Comparison of ENCODE assay signal across 8 cellular contexts in genomic region chr13:76884571-76885202, GRCh38. TPM values are rescaled to one million over a fixed set of nuclear protein-coding genes. Genes with fewer than 3 reads are reported as not detected.
DNase-seq lines count a peak whose midpoint lies in the region; ATAC-seq and TF ChIP-seq lines count a peak whose summit lies in the region.

No MANE protein-coding gene starts in this region.

- TF ChIP-seq EP300 in suprapubic skin (IDR thresholded peaks at IDR 0.05), result no peak

- no peaks in the 10 kb centered on the region for H3K36me3 ChIP-seq in iPS-20b (ENCODE audit: insufficient read depth, low read depth, low read length)
- no peaks in the 10 kb centered on the region for H3K36me3 ChIP-seq in suprapubic skin

- H3K9me3 Mint-ChIP-seq in T-helper 2 cell treated with Interferon-gamma antibody and Interleukin-4, amounts not matched to agents 5 μg/mL and 100 μg/mL, for 36 hours, result no peaks in the 10 kb centered on the region
- H3K9me3 Mint-ChIP-seq in activated naive CD8-positive, alpha-beta T cell treated with anti-CD3 and anti-CD28 coated beads for 36 hours, result no peaks in the 10 kb centered on the region

- H3K27ac ChIP-seq in iPS-20b (ENCODE audit: low read length) (no peak overlapping the region), suprapubic skin (peak overlapping the region; percentile 97)

- H3K4me1 ChIP-seq in iPS-20b (ENCODE audit: insufficient read depth, low read length) (peaks cover 6% of the 10 kb centered on the region; the same call in 1 of the 2 replicates), suprapubic skin (peaks cover 58% of the 10 kb centered on the region)

- DNase-seq in T-helper 2 cell treated with Interferon-gamma antibody and Interleukin-4, amounts not matched to agents 5 μg/mL and 100 μg/mL, for 36 hours (ENCODE audit: low spot score), result no peak
- no peak for DNase-seq in T-helper 2 cell
- DNase-seq in activated naive CD8-positive, alpha-beta T cell treated with anti-CD3 and anti-CD28 coated beads for 36 hours, result no peak
- no peak for DNase-seq in suprapubic skin (ENCODE audit: low spot score in 2 of 2)
- DNase-seq in NCI-H2171 treated with DMSO at 0.1 percent for 48 hours (lab: John Stamatoyannopoulos, UW), result no peak
- DNase-seq in inferior parietal cortex (ENCODE audit: extremely low spot score), result no peak

- H3K4me3 Mint-ChIP-seq in T-helper 2 cell treated with Interferon-gamma antibody and Interleukin-4, amounts not matched to agents 5 μg/mL and 100 μg/mL, for 36 hours, result peak overlapping the region; percentile 93
- peak overlapping the region; percentile 96 for H3K4me3 Mint-ChIP-seq in activated naive CD8-positive, alpha-beta T cell treated with anti-CD3 and anti-CD28 coated beads for 36 hours

- H3K4me1 Mint-ChIP-seq in T-helper 2 cell treated with Interferon-gamma antibody and Interleukin-4, amounts not matched to agents 5 μg/mL and 100 μg/mL, for 36 hours (ENCODE audit: low read depth), result peaks cover 32% of the 10 kb centered on the region
- peaks cover 40% of the 10 kb centered on the region for H3K4me1 Mint-ChIP-seq in activated naive CD8-positive, alpha-beta T cell treated with anti-CD3 and anti-CD28 coated beads for 36 hours

- 10% methylated on average over 12 of the region's 12 CpGs for WGBS in suprapubic skin

- H3K36me3 Mint-ChIP-seq in T-helper 2 cell treated with Interferon-gamma antibody and Interleukin-4, amounts not matched to agents 5 μg/mL and 100 μg/mL, for 36 hours (ENCODE audit: low read depth), result peaks cover 9% of the 10 kb centered on the region
- peaks cover 18% of the 10 kb centered on the region for H3K36me3 Mint-ChIP-seq in activated naive CD8-positive, alpha-beta T cell treated with anti-CD3 and anti-CD28 coated beads for 36 hours

- H3K9me3 ChIP-seq in iPS-20b (ENCODE audit: insufficient read depth, low read depth, low read length), result no peaks in the 10 kb centered on the region
- H3K9me3 ChIP-seq in suprapubic skin, result no peaks in the 10 kb centered on the region

- H3K27me3 Mint-ChIP-seq in T-helper 2 cell treated with Interferon-gamma antibody and Interleukin-4, amounts not matched to agents 5 μg/mL and 100 μg/mL, for 36 hours (ENCODE audit: low read depth), result peaks cover 17% of the 10 kb centered on the region
- peaks cover 9% of the 10 kb centered on the region for H3K27me3 Mint-ChIP-seq in activated naive CD8-positive, alpha-beta T cell treated with anti-CD3 and anti-CD28 coated beads for 36 hours

- H3K4me3 ChIP-seq in iPS-20b (ENCODE audit: low read length) (peak overlapping the region; percentile 68), suprapubic skin (peak overlapping the region; percentile 94)

- ATAC-seq in GM21529 (IDR thresholded peaks at IDR 0.05; ENCODE audit: unreplicated experiment), result no peak

- peak overlapping the region; percentile 88 for H3K27ac Mint-ChIP-seq in T-helper 2 cell treated with Interferon-gamma antibody and Interleukin-4, amounts not matched to agents 5 μg/mL and 100 μg/mL, for 36 hours
- H3K27ac Mint-ChIP-seq in activated naive CD8-positive, alpha-beta T cell treated with anti-CD3 and anti-CD28 coated beads for 36 hours, result peak overlapping the region; percentile 90

- TF ChIP-seq POLR2A in suprapubic skin (IDR thresholded peaks at IDR 0.05), result no peak

- H3K9ac ChIP-seq in iPS-20b (ENCODE audit: low read depth, low read length), result no peak overlapping the region

- no peak for TF ChIP-seq CTCF in suprapubic skin (IDR thresholded peaks at IDR 0.05)

- H3K27me3 ChIP-seq in iPS-20b (ENCODE audit: insufficient read depth, low read length) (peaks cover 62% of the 10 kb centered on the region), suprapubic skin (no peaks in the 10 kb centered on the region)

RNA-seq across cellular contexts. Expression of gene KCTD12, which starts 1.5 kb away (rescaled TPM):
- 10 to 100 TPM; 18.5 to 19.4 TPM for total RNA-seq in activated naive CD8-positive, alpha-beta T cell treated with anti-CD3 and anti-CD28 coated beads for 36 hours
- 10 to 100 TPM; 27.3 to 61.7 (median 35.3) TPM for total RNA-seq in suprapubic skin
